In the genomic region with DNA sequence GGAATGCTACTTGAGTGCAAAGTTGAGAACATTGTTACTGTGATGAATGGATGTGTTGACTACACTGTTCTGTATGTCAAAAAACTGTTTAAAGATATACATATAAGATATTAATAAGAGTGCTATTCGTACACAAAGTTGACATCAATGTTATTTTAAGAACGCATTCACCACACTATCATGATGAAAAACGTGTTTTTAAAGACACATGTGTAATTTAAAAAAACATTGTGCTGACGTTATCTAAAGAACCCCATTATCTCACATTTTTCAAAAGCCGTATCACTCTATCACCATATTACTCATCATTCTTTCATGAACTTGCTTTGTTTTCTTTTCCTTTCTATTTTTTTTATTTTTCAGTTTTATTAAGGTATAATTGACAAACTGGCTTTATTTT, we compare ENCODE assay signal across 13 cellular contexts.
"Had no signal": no experiment of that assay in that cellular context is flagged by ENCODE, and none has a peak within 500 bp of the region (broad histone marks: within the 10 kb centered on the region; RNA-seq: fewer than 3 reads in every experiment).

No MANE protein-coding gene starts in this region.

- H3K27me3 ChIP-seq: adrenal gland, suprapubic skin had no signal

- DNase-seq: activated naive CD4-positive, alpha-beta T cell treated with anti-CD3 and anti-CD28 coated beads, Interleukin-2, amount 50 U/mL, for 16 hours; adrenal gland; nephron progenitor cell; stimulated activated CD4-positive, alpha-beta T cell treated with anti-CD3 and anti-CD28 coated beads, Interleukin-4, amount 100 ng/mL, for 1 hour; stimulated activated CD8-positive, alpha-beta memory T cell treated with anti-CD3 and anti-CD28 coated beads, Interleukin-4, amount 100 ng/mL, for 48 hours; stimulated activated naive CD8-positive, alpha-beta T cell treated with anti-CD3 and anti-CD28 coated beads, Interleukin-15, Interleukin-2, amounts not matched to agents 100 U/mL and 50 U/mL, for 24 hours; T-helper 2 cell had no signal

- H3K36me3 ChIP-seq: adrenal gland, suprapubic skin had no signal

- ATAC-seq: left lobe of liver; stimulated activated naive CD8-positive, alpha-beta T cell treated with anti-CD3 and anti-CD28 coated beads, Interleukin-15, Interleukin-2, amounts not matched to agents 100 U/mL and 50 U/mL, for 24 hours had no signal

- H3K4me3 Mint-ChIP-seq: brain, memory B cell, nephron progenitor cell, type B pancreatic cell had no signal

- H3K27me3 Mint-ChIP-seq: memory B cell, type B pancreatic cell had no signal

- H3K27ac ChIP-seq: adrenal gland, suprapubic skin had no signal

- H3K36me3 Mint-ChIP-seq: brain, memory B cell, type B pancreatic cell had no signal

- H3K4me1 ChIP-seq: adrenal gland, suprapubic skin had no signal

- H3K4me3 ChIP-seq: adrenal gland, suprapubic skin had no signal

- H3K4me1 Mint-ChIP-seq: memory B cell had no signal

- H3K9me3 Mint-ChIP-seq: brain, nephron progenitor cell, type B pancreatic cell had no signal

- H3K9me3 ChIP-seq: adrenal gland, suprapubic skin had no signal

- H3K27ac Mint-ChIP-seq: activated T-helper 2 cell treated with anti-CD3 and anti-CD28 coated beads, Interferon-gamma antibody, Interleukin-2, Interleukin-4, amounts not matched to agents 10 μg/mL and 5 μg/mL and 100 μg/mL, durations not matched to agents 14 hours and 24 hours and 36 hours; brain; memory B cell; nephron progenitor cell had no signal
